22 cellular contexts compared by ENCODE assay signal in genomic region chr9:33923079-33923478, GRCh38.
"Had no signal": no experiment of that assay in that cellular context is flagged by ENCODE, and none has a peak within 500 bp of the region (broad histone marks: within the 10 kb centered on the region; RNA-seq: fewer than 3 reads in every experiment).

No MANE protein-coding gene starts in this region.

- H3K27ac ChIP-seq: testis, upper lobe of left lung had no signal

- H3K9me3 Mint-ChIP-seq: activated naive CD8-positive, alpha-beta T cell treated with anti-CD3 and anti-CD28 coated beads for 36 hours; activated T-cell treated with anti-CD3 and anti-CD28 coated beads, Interleukin-2, amount 50 U/mL, for 72 hours; endodermal cell; nephron progenitor cell had no signal

- H3K27me3 ChIP-seq: stomach, testis, upper lobe of left lung had no signal

- H3K4me1 Mint-ChIP-seq: activated naive CD8-positive, alpha-beta T cell treated with anti-CD3 and anti-CD28 coated beads for 36 hours had no signal

- H3K4me3 Mint-ChIP-seq: activated naive CD8-positive, alpha-beta T cell treated with anti-CD3 and anti-CD28 coated beads for 36 hours; activated T-cell treated with anti-CD3 and anti-CD28 coated beads, Interleukin-2, amount 50 U/mL, for 72 hours; endodermal cell; nephron progenitor cell had no signal

- DNase-seq: activated CD4-positive, alpha-beta T cell treated with anti-CD3 and anti-CD28 coated beads for 48 hours; activated CD4-positive, CD25-positive, alpha-beta regulatory T cell; activated CD8-positive, alpha-beta memory T cell treated with anti-CD3 and anti-CD28 coated beads, Interleukin-2, amount 50 U/mL, for 4 hours; activated gamma-delta T cell treated with Interleukin-2 at 50 U/mL for 16 hours; activated naive CD8-positive, alpha-beta T cell treated with anti-CD3 and anti-CD28 coated beads for 36 hours; activated T-cell treated with anti-CD3 and anti-CD28 coated beads, Interleukin-2, amount 50 U/mL, for 72 hours; amniotic stem cell; caudate nucleus; foreskin melanocyte; left ventricle myocardium inferior; mammary epithelial cell; nephron progenitor cell; right cardiac atrium; stimulated activated CD4-positive, alpha-beta T cell treated with anti-CD3 and anti-CD28 coated beads, Interleukin-15, amount 100 ng/mL, for 24 hours; stimulated activated CD4-positive, alpha-beta T cell treated with anti-CD3 and anti-CD28 coated beads, Interleukin-4, amount 100 ng/mL, for 1 hour; stomach; testis had no signal

- H3K27ac Mint-ChIP-seq: activated naive CD8-positive, alpha-beta T cell treated with anti-CD3 and anti-CD28 coated beads for 36 hours; activated T-cell treated with anti-CD3 and anti-CD28 coated beads, Interleukin-2, amount 50 U/mL, for 72 hours; nephron progenitor cell had no signal

- H3K9me3 ChIP-seq: left ventricle myocardium inferior, stomach, testis, upper lobe of left lung had no signal

- FAIRE-seq: colon had no signal

- H3K4me3 ChIP-seq: left ventricle myocardium inferior, skin epidermis, stomach, testis, upper lobe of left lung had no signal

- ATAC-seq: activated T-cell treated with anti-CD3 and anti-CD28 coated beads, Interleukin-2, amount 50 U/mL, for 72 hours had no signal

- H3K27me3 Mint-ChIP-seq: activated naive CD8-positive, alpha-beta T cell treated with anti-CD3 and anti-CD28 coated beads for 36 hours; progenitor cell of endocrine pancreas had no signal
